Comparison of ENCODE assay signal across 21 cellular contexts in the genomic region with DNA sequence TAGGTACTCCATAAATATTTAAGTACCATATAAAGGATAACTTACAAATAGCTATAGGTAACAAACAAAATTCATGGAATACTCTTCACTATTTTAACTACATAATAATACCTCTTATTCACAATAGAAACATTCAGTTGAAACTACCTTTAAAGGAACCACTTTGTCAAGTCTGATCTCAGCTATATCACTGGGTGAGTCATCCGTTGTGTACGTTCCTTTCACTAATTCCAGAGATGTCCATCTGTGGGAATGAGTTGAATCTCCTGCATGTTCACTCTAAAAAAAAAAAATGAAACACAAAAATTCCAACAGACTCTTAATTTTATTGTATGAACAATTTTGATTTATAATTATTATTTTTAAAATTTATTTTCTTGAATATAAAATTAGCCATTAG.
DNase-seq lines count a peak whose midpoint lies in the region; ATAC-seq, FAIRE-seq and TF ChIP-seq lines count a peak whose summit lies in the region.
"Had no signal": no experiment of that assay in that cellular context is flagged by ENCODE, and none has a peak within 500 bp of the region (broad histone marks: within the 10 kb centered on the region; RNA-seq: fewer than 3 reads in every experiment).

No MANE protein-coding gene starts in this region.

- TF ChIP-seq RAD21 in HepG2 (CRISPR knock-in tag; IDR thresholded peaks at IDR 0.05), result no peak

- CTCF ChIA-PET in HepG2 (lab: Yijun Ruan, JAX; ENCODE audit: low intra/inter-chr PET ratio, low total read pairs), result no interaction called here

- TF ChIP-seq POLR2A in HepG2 (IDR thresholded peaks at IDR 0.05; ENCODE audit: insufficient read depth in 1 of 2, low read depth in 2 of 2, low read length in 2 of 2) (no peak), right lobe of liver (IDR thresholded peaks at IDR 0.05) (no peak), spleen (IDR thresholded peaks at IDR 0.05) (no peak)

- no peak overlapping the region for H3K9ac ChIP-seq in HepG2 (ENCODE audit: insufficient read depth, low read depth, low read length)

- H3K4me2 ChIP-seq in HepG2 (ENCODE audit: low read depth, low read length), result no peak overlapping the region
- H3K4me2 ChIP-seq: PC-9 had no signal

- BruUV-seq in HepG2 (replicated peaks; lab: Mats Ljungman, UMichigan), result no TSS peak

- H2AFZ ChIP-seq in HepG2 (ENCODE audit: low read length), result no peak overlapping the region
- H2AFZ ChIP-seq: PC-9 had no signal

- intact Hi-C loops in HepG2 (cut with micrococcal nuclease; ENCODE audit: unreplicated experiment) (loop anchor here (5.0 kb wide), 1 partner anchor 246 kb away; no protein-coding TSS in a partner anchor), right lobe of liver (cut with DNase I) (no loop called here), spleen (cut with DNase I; ENCODE audit: low total_unique reads) (no loop called here)

- H3K9me3 ChIP-seq in HepG2 (ENCODE audit: low read length), result no peaks in the 10 kb centered on the region
- H3K9me3 ChIP-seq in right lobe of liver, result no peaks in the 10 kb centered on the region
- H3K9me3 ChIP-seq in spleen, result no peaks in the 10 kb centered on the region
- H3K9me3 ChIP-seq: gastroesophageal sphincter, upper lobe of right lung had no signal

- no peak for FAIRE-seq in HepG2 (lab: Jason Lieb, UNC)

- H3K79me2 ChIP-seq in HepG2 (ENCODE audit: insufficient read depth, low read length), result no peaks in the 10 kb centered on the region

- H3K27me3 ChIP-seq in HepG2 (ENCODE audit: control insufficient read depth in 1 of 2, insufficient read depth in 2 of 2, low read length in 2 of 2) (no peaks in the 10 kb centered on the region), right lobe of liver (no peaks in the 10 kb centered on the region), spleen (replicated peaks in 1 of 7) (no peaks in the 10 kb centered on the region)
- H3K27me3 ChIP-seq: gastroesophageal sphincter, upper lobe of right lung had no signal

- TF ChIP-seq CTCF in HepG2 (CRISPR knock-in tag; IDR thresholded peaks at IDR 0.05) (no peak), right lobe of liver (IDR thresholded peaks at IDR 0.05) (no peak), astrocyte of the cerebellum (IDR thresholded peaks at IDR 0.05; ENCODE audit: low read depth, low read length, missing control alignments) (no peak), fibroblast of villous mesenchyme (IDR thresholded peaks at IDR 0.05; ENCODE audit: insufficient read depth, low read depth, low read length) (no peak), spleen (IDR thresholded peaks at IDR 0.05 in 8 of 11, conservative IDR thresholded peaks at IDR 0.05 in 3 of 11) (no peak)

- TF ChIP-seq EP300 in HepG2 (IDR thresholded peaks at IDR 0.05; ENCODE audit: low read depth in 2 of 2, low read length in 2 of 2), result no peak
- TF ChIP-seq EP300 in HepG2 (CRISPR knock-in tag; IDR thresholded peaks at IDR 0.05; ENCODE audit: borderline replicate concordance), result no peak

- H3K4me1 ChIP-seq in HepG2 (ENCODE audit: insufficient read depth, low read length), result no peaks in the 10 kb centered on the region
- H3K4me1 ChIP-seq in right lobe of liver, result no peaks in the 10 kb centered on the region
- H3K4me1 ChIP-seq in spleen, result no peaks in the 10 kb centered on the region
- H3K4me1 ChIP-seq: gastroesophageal sphincter, upper lobe of right lung had no signal

- peaks cover 6 to 29% of the 10 kb centered on the region in 2 experiments; a peak in 4 of 5 replicates for H3K36me3 ChIP-seq in HepG2 (replicated peaks in 1 of 2; ENCODE audit: control insufficient read depth in 1 of 2, insufficient read depth in 2 of 2, low read length in 2 of 2)
- H3K36me3 ChIP-seq in right lobe of liver, result peaks cover 0 to 71% (median 12%) of the 10 kb centered on the region in 4 donors
- peaks cover 14 to 100% (median 92%) of the 10 kb centered on the region in 6 donors for H3K36me3 ChIP-seq in spleen

- POLR2A ChIA-PET in HepG2 (lab: Yijun Ruan, JAX), result no interaction called here

- ATAC-seq in HepG2 (no peak), right lobe of liver (no peak), HG02852 (IDR thresholded peaks at IDR 0.05; ENCODE audit: unreplicated experiment) (no peak)
- ATAC-seq: activated T-cell treated with anti-CD3 and anti-CD28 coated beads, Interleukin-2, amount 50 U/mL, for 72 hours; effector memory CD8-positive, alpha-beta T cell; gastroesophageal sphincter; natural killer cell; upper lobe of right lung had no signal

- in situ Hi-C loops in HepG2 (cut with HindIII; ENCODE audit: extremely low pct_ligation_motif_present, low pct_unique_long_range_greater_than_20kb) (no loop called here), astrocyte of the cerebellum (cut with HindIII; ENCODE audit: low sequenced_read_pairs) (no loop called here)

- DNase-seq in HepG2 (ENCODE audit: low spot score) (peak; percentile 3), right lobe of liver (no peak), astrocyte of the cerebellum (ENCODE audit: low read depth) (peak; percentile 15), fibroblast of villous mesenchyme (ENCODE audit: low read depth) (peak; percentile 54), HT-29 (ENCODE audit: low spot score) (no peak), DMS114 treated with DMSO at 0.1 percent for 48 hours (lab: John Stamatoyannopoulos, UW; ENCODE audit: unreplicated experiment) (no peak), spleen (no peak)
- DNase-seq: activated CD4-positive, alpha-beta memory T cell treated with anti-CD3 and anti-CD28 coated beads, Interleukin-2, amount 10 ng/mL, durations not matched to agents 7 days and 5 days; activated T-cell treated with anti-CD3 and anti-CD28 coated beads, Interleukin-2, amount 50 U/mL, for 72 hours; CD8-positive, alpha-beta memory T cell; effector memory CD8-positive, alpha-beta T cell; H7; MV-4-11; natural killer cell; NCI-H2029 treated with DMSO at 0.1 percent for 48 hours; NCI-H526; PC-9; stimulated activated naive CD4-positive, alpha-beta T cell treated with Interleukin-2 at 50 U/mL for 16 hours; upper lobe of right lung had no signal

- 96% methylated on average over 2 of the region's 2 CpGs for WGBS in HepG2 (ENCODE audit: low lambda C conversion rate)
- WGBS in right lobe of liver (ENCODE audit: insufficient coverage, low coverage, low lambda C conversion rate, missing lambda C conversion rate), result 84% methylated on average over 2 of the region's 2 CpGs
- WGBS in spleen, 5 donors, result 89 to 99% (median 92%) methylated on average over 2 of the region's 2 CpGs

- no peaks in the 10 kb centered on the region for H4K20me1 ChIP-seq in HepG2 (ENCODE audit: insufficient read depth, low read length)

- no peak overlapping the region for H3K4me3 ChIP-seq in HepG2 (replicated peaks in 1 of 3; ENCODE audit: insufficient read depth in 1 of 3, low read depth in 2 of 3, low read length in 3 of 3)
- H3K4me3 ChIP-seq in right lobe of liver, result no peak overlapping the region
- no peak overlapping the region for H3K4me3 ChIP-seq in astrocyte of the cerebellum (ENCODE audit: low read depth, low read length)
- no peak overlapping the region for H3K4me3 ChIP-seq in fibroblast of villous mesenchyme (ENCODE audit: low read depth, low read length)
- H3K4me3 ChIP-seq in spleen, result no peak overlapping the region
- H3K4me3 ChIP-seq: gastroesophageal sphincter, PC-9, upper lobe of right lung had no signal

- H3K27ac ChIP-seq in HepG2 (ENCODE audit: extremely low read length, insufficient read depth, low read length), result no peak overlapping the region
- no peak overlapping the region for H3K27ac ChIP-seq in right lobe of liver
- no peak overlapping the region for H3K27ac ChIP-seq in spleen
- H3K27ac ChIP-seq: gastroesophageal sphincter, PC-9, upper lobe of right lung had no signal

TF ChIP-seq in HepG2, 621 proteins besides CTCF, POLR2A, EP300 and RAD21 (continues in another document):
- no peak for TF ChIP-seq ELF4 (CRISPR knock-in tag; IDR thresholded peaks at IDR 0.05; ENCODE audit: borderline replicate concordance)
- TF ChIP-seq, protein P1, sequence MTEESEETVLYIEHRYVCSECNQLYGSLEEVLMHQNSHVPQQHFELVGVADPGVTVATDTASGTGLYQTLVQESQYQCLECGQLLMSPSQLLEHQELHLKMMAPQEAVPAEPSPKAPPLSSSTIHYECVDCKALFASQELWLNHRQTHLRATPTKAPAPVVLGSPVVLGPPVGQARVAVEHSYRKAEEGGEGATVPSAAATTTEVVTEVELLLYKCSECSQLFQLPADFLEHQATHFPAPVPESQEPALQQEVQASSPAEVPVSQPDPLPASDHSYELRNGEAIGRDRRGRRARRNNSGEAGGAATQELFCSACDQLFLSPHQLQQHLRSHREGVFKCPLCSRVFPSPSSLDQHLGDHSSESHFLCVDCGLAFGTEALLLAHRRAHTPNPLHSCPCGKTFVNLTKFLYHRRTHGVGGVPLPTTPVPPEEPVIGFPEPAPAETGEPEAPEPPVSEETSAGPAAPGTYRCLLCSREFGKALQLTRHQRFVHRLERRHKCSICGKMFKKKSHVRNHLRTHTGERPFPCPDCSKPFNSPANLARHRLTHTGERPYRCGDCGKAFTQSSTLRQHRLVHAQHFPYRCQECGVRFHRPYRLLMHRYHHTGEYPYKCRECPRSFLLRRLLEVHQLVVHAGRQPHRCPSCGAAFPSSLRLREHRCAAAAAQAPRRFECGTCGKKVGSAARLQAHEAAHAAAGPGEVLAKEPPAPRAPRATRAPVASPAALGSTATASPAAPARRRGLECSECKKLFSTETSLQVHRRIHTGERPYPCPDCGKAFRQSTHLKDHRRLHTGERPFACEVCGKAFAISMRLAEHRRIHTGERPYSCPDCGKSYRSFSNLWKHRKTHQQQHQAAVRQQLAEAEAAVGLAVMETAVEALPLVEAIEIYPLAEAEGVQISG (CRISPR knock-in tag; IDR thresholded peaks at IDR 0.05), result no peak
- TF ChIP-seq, protein P2, sequence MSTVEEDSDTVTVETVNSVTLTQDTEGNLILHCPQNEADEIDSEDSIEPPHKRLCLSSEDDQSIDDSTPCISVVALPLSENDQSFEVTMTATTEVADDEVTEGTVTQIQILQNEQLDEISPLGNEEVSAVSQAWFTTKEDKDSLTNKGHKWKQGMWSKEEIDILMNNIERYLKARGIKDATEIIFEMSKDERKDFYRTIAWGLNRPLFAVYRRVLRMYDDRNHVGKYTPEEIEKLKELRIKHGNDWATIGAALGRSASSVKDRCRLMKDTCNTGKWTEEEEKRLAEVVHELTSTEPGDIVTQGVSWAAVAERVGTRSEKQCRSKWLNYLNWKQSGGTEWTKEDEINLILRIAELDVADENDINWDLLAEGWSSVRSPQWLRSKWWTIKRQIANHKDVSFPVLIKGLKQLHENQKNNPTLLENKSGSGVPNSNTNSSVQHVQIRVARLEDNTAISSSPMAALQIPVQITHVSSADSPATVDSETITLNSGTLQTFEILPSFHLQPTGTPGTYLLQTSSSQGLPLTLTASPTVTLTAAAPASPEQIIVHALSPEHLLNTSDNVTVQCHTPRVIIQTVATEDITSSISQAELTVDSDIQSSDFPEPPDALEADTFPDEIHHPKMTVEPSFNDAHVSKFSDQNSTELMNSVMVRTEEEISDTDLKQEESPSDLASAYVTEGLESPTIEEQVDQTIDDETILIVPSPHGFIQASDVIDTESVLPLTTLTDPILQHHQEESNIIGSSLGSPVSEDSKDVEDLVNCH (CRISPR knock-in tag; IDR thresholded peaks at IDR 0.05), result no peak
- no peak for TF ChIP-seq ZNF160 (CRISPR knock-in tag; IDR thresholded peaks at IDR 0.05)

Comparison
In these comparisons a context has a peak if more than half of its experiments do, and no peak if none do; other contexts are left out.
1. DNase-seq: peak in HepG2 (single experiment), astrocyte of the cerebellum (single experiment) and fibroblast of villous mesenchyme (single experiment); none in right lobe of liver (0 of 3), HT-29 (single experiment), DMS114 treated with DMSO at 0.1 percent for 48 hours (single experiment) and spleen (single experiment).